ENCODE assay signal across 1 cellular context in the genomic region with DNA sequence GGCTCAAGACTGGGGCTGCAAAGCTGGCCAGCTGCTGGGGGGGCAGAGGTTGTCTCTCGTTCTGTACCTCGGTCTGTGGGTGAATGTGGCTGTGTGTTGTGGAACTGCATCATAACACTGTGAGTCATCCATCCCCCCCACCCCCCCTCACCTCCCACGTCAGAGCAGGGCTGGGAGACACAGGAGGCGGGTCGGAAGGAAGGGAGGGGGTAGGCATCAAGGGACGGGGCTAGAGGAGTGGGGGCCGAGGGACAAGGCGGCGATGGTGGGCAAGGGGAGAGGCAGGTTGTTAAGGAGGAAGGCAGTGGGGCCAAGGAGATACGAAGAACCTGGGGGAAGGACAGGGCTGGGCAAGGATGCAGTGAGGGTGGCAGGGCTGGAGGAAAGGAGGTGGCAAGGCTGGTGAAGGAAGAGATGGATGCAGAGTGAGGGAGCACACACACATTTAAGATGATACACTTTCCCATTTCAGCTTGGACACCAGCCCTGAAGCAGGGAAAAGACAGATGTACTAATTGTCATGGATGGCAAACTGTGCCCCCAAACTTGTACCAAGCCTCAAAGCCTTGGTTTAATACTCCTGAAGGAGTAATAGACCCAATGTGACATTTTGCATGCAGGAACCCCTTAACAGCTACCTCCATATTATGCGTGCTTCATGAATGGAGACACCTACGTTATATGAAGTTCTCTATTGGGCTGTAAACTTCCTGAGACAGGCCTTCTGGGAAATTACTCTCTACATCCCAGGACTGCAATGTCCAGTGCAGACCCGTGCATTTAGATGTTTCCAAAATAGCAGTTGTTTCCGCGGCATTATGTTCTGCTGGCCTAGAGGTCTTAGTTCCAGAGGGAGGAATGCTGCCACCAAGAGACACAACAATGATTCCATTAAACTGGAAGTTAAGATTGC.
TF ChIP-seq lines count a peak whose summit lies in the region.

A gene with protein sequence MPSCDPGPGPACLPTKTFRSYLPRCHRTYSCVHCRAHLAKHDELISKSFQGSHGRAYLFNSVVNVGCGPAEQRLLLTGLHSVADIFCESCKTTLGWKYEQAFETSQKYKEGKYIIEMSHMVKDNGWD (minus strand): TSS at position 87 of the 913 bp plus-strand sequence. CDS start 2,805 bp downstream, outside the sequence.

TF ChIP-seq in IMR-90, 13 proteins besides CTCF, POLR2A, EP300 and RAD21 (continued from another document):
- TF ChIP-seq, protein P1, sequence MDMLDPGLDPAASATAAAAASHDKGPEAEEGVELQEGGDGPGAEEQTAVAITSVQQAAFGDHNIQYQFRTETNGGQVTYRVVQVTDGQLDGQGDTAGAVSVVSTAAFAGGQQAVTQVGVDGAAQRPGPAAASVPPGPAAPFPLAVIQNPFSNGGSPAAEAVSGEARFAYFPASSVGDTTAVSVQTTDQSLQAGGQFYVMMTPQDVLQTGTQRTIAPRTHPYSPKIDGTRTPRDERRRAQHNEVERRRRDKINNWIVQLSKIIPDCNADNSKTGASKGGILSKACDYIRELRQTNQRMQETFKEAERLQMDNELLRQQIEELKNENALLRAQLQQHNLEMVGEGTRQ (IDR thresholded peaks at IDR 0.05; ENCODE audit: low read depth, low read length): no peak
- TF ChIP-seq BHLHE40 (IDR thresholded peaks at IDR 0.05; ENCODE audit: low read depth, low read length): no peak
- TF ChIP-seq CHD1 (IDR thresholded peaks at IDR 0.05; ENCODE audit: low read depth, low read length): no peak
- no peak for TF ChIP-seq MXI1 (IDR thresholded peaks at IDR 0.05; ENCODE audit: borderline replicate concordance, low read depth, low read length)
